ENCODE assay signal across 19 cellular contexts in the genomic region with DNA sequence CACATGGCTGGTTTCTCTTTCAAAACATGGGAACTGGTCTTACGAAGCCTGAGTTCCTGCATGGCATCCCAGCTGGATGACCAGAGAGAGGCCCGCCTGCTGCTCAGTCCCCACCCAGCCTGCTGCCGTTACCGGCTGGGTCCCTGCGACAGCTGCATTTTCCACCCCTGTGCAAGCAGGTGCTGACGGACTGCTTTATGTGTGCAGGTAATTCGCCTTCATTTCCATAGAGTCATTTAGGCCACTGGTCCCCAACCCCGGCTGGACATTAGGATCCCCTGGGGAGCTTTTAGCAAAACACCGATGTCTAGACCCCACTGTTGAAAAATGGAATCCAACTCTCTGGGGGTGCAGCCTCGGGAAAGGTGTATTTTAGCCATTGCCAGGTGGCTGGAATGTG.
"Had no signal": no experiment of that assay in that cellular context is flagged by ENCODE, and none has a peak within 500 bp of the region (broad histone marks: within the 10 kb centered on the region; RNA-seq: fewer than 3 reads in every experiment).

No MANE protein-coding gene starts in this region.

- DNase-seq: dermis blood vessel endothelial cell; dorsolateral prefrontal cortex; effector CD4-positive, alpha-beta T cell; effector memory CD4-positive, alpha-beta T cell; foreskin keratinocyte; head of caudate nucleus; heart right ventricle; hippocampal formation; left cardiac atrium; left lung; left ventricle myocardium superior; mammary epithelial cell; mesendoderm; midbrain had no signal

- H3K4me1 ChIP-seq: esophagus muscularis mucosa, foreskin keratinocyte, gastroesophageal sphincter, heart right ventricle, left lung had no signal

- H3K27ac ChIP-seq: coronary artery, dorsolateral prefrontal cortex, esophagus muscularis mucosa, foreskin keratinocyte, gastroesophageal sphincter, heart right ventricle, left lung had no signal

- H3K4me3 ChIP-seq: coronary artery, dorsolateral prefrontal cortex, esophagus muscularis mucosa, gastroesophageal sphincter, heart right ventricle, left lung, lung had no signal

- H3K4me1 Mint-ChIP-seq: memory B cell had no signal

- ATAC-seq: foreskin keratinocyte, gastroesophageal sphincter, heart right ventricle, left cardiac atrium, left lung, left ventricle myocardium superior had no signal

- H3K27me3 ChIP-seq: dorsolateral prefrontal cortex, esophagus muscularis mucosa, foreskin keratinocyte, gastroesophageal sphincter, heart right ventricle, left lung had no signal

- H3K9me3 ChIP-seq: esophagus muscularis mucosa, gastroesophageal sphincter, heart right ventricle, left lung had no signal

- H3K4me3 Mint-ChIP-seq: memory B cell had no signal

- H3K9me3 Mint-ChIP-seq: memory B cell had no signal

- H3K27ac Mint-ChIP-seq: memory B cell had no signal

- H3K27me3 Mint-ChIP-seq: memory B cell had no signal
